30 cellular contexts compared by ENCODE assay signal in the genomic region with DNA sequence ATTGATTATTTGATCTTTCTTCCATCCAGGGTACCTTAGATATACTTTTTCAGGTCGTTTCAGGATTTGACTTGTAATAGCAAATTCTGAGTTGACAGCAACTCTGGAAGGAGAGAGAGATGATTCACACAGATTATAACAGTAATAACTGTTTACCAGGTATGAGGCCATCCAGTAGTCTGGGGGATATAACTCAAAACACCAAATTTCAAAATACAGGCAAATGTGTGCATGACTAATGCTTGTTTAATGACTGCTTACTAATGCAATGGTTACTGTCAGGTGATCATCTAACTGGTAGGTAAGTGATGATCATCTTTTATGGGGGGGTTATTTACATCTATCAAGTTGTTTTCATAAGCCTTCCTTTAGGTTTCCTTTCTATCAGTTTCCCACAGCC.
DNase-seq lines count a peak whose midpoint lies in the region; ATAC-seq and TF ChIP-seq lines count a peak whose summit lies in the region.
"Had no signal": no experiment of that assay in that cellular context is flagged by ENCODE, and none has a peak within 500 bp of the region (broad histone marks: within the 10 kb centered on the region; RNA-seq: fewer than 3 reads in every experiment).

No MANE protein-coding gene starts in this region.

- peaks cover 41 to 67% of the 10 kb centered on the region in 2 donors for H3K4me1 Mint-ChIP-seq in stimulated activated naive B cell treated with anti-CD40 and anti-IgM and Interleukin-4, amounts not matched to agents 10 μg/mL and 1 μg/mL and 100 μg/mL, for 72 hours
- H3K4me1 Mint-ChIP-seq: activated naive CD4-positive, alpha-beta T cell treated with anti-CD3 and anti-CD28 coated beads, Interleukin-2, amount 10 ng/mL, durations not matched to agents 7 days and 5 days; central memory CD8-positive, alpha-beta T cell had no signal

- POLR2A ChIA-PET in OCI-LY7 (lab: Charles Lee), result no interaction called here

- no peak overlapping the region for H3K4me3 Mint-ChIP-seq in stimulated activated naive B cell treated with anti-CD40 and anti-IgM and Interleukin-4, amounts not matched to agents 10 μg/mL and 1 μg/mL and 100 μg/mL, for 72 hours
- H3K4me3 Mint-ChIP-seq: activated naive CD4-positive, alpha-beta T cell treated with anti-CD3 and anti-CD28 coated beads, Interleukin-2, amount 10 ng/mL, durations not matched to agents 7 days and 5 days; activated T-cell treated with anti-CD3 and anti-CD28 coated beads, Interleukin-2, amount 50 U/mL, for 72 hours; central memory CD8-positive, alpha-beta T cell; T-helper 1 cell treated with Interleukin-12 subunit alpha and Interleukin-12 subunit beta and Interleukin-4 antibody, amounts not matched to agents 30 μg/mL and 1 μg/mL, for 36 hours had no signal

- no peaks in the 10 kb centered on the region for H4K20me1 ChIP-seq in OCI-LY7 (ENCODE audit: insufficient read depth, low read length)

- no peak for ATAC-seq in stimulated activated naive B cell treated with anti-CD40 and anti-IgM and Interleukin-4, amounts not matched to agents 10 μg/mL and 1 μg/mL and 100 μg/mL, for 72 hours (replicated peaks)
- ATAC-seq in HG02884 (IDR thresholded peaks at IDR 0.05; ENCODE audit: unreplicated experiment) (no peak), HG02840 (IDR thresholded peaks at IDR 0.05; ENCODE audit: low FRiP score, unreplicated experiment) (no peak)
- ATAC-seq: activated T-cell treated with anti-CD3 and anti-CD28 coated beads, Interleukin-2, amount 50 U/mL, for 72 hours had no signal

- H3K36me3 ChIP-seq in OCI-LY7 (ENCODE audit: insufficient read depth, low read length), result peaks cover 3% of the 10 kb centered on the region; the same call in 1 of the 2 replicates
- H3K36me3 ChIP-seq: upper lobe of left lung had no signal

- intact Hi-C loops in OCI-LY7 (cut with micrococcal nuclease; ENCODE audit: unreplicated experiment), result loop anchor here (5.0 to 10.0 kb wide), 2 partner anchors 410 to 483 kb away; a partner anchor contains a TSS

- H3K27ac Mint-ChIP-seq in stimulated activated naive B cell treated with anti-CD40 and anti-IgM and Interleukin-4, amounts not matched to agents 10 μg/mL and 1 μg/mL and 100 μg/mL, for 72 hours, result peak overlapping the region; percentile 75
- H3K27ac Mint-ChIP-seq: activated naive CD4-positive, alpha-beta T cell treated with anti-CD3 and anti-CD28 coated beads, Interleukin-2, amount 10 ng/mL, durations not matched to agents 7 days and 5 days; activated T-cell treated with anti-CD3 and anti-CD28 coated beads, Interleukin-2, amount 50 U/mL, for 72 hours; T-helper 1 cell treated with Interleukin-12 subunit alpha and Interleukin-12 subunit beta and Interleukin-4 antibody, amounts not matched to agents 30 μg/mL and 1 μg/mL, for 36 hours had no signal

- H3K9me3 Mint-ChIP-seq in stimulated activated naive B cell treated with anti-CD40 and anti-IgM and Interleukin-4, amounts not matched to agents 10 μg/mL and 1 μg/mL and 100 μg/mL, for 72 hours, result peaks cover 21 to 32% of the 10 kb centered on the region in 2 donors

- peak overlapping the region; percentile 75; the same call in 1 of the 2 replicates for H2AFZ ChIP-seq in OCI-LY7 (ENCODE audit: low read length)

- DNase-seq in NOMO-1 treated with DMSO at 0.1 percent for 48 hours (lab: John Stamatoyannopoulos, UW; ENCODE audit: unreplicated experiment), result peak; percentile 39
- DNase-seq in NOMO-1 treated with dmso at 0.1 percent for 144 hours (lab: John Stamatoyannopoulos, UW; ENCODE audit: unreplicated experiment), result no peak
- no peak for DNase-seq in OCI-LY7 (ENCODE audit: low spot score)
- peak; percentile 13 for DNase-seq in fibroblast of pulmonary artery (ENCODE audit: low read depth)
- DNase-seq in stimulated activated naive B cell treated with anti-CD40 and anti-IgM and Interleukin-4, amounts not matched to agents 10 μg/mL and 1 μg/mL and 100 μg/mL, for 72 hours, result no peak
- no peak for DNase-seq in activated T-cell treated with anti-CD3 and anti-CD28 coated beads, Interleukin-2, amount 50 U/mL, for 1 hour
- DNase-seq: 8988T; activated CD4-positive, alpha-beta T cell treated with anti-CD3 and anti-CD28 coated beads for 4 hours; activated CD8-positive, alpha-beta memory T cell treated with anti-CD3 and anti-CD28 coated beads for 24 hours; activated naive CD4-positive, alpha-beta T cell treated with anti-CD3 and anti-CD28 coated beads, Interleukin-2, amount 10 ng/mL, durations not matched to agents 7 days and 5 days; activated T-cell treated with anti-CD3 and anti-CD28 coated beads, Interleukin-2, amount 50 U/mL, for 72 hours; anterior cingulate cortex; DMS53; GDM1; GOT3; head of caudate nucleus; mesendoderm; MV-4-11; NCI-H2171; NCI-H524 treated with DMSO at 0.1 percent for 48 hours; occipital lobe; RPMI8226; substantia nigra; upper lobe of left lung had no signal

- peaks cover 14 to 26% of the 10 kb centered on the region in 2 donors for H3K36me3 Mint-ChIP-seq in stimulated activated naive B cell treated with anti-CD40 and anti-IgM and Interleukin-4, amounts not matched to agents 10 μg/mL and 1 μg/mL and 100 μg/mL, for 72 hours
- H3K36me3 Mint-ChIP-seq: activated naive CD4-positive, alpha-beta T cell treated with anti-CD3 and anti-CD28 coated beads, Interleukin-2, amount 10 ng/mL, durations not matched to agents 7 days and 5 days had no signal

- TF ChIP-seq CTCF in OCI-LY7 (conservative IDR thresholded peaks at IDR 0.05; ENCODE audit: low read length) (no peak), fibroblast of pulmonary artery (IDR thresholded peaks at IDR 0.05; ENCODE audit: low read length, missing control alignments) (no peak)

- no peaks in the 10 kb centered on the region for H3K79me2 ChIP-seq in OCI-LY7 (ENCODE audit: insufficient read depth, low read depth, low read length)

- peak overlapping the region; percentile 84; the same call in 1 of the 2 replicates for H3K4me2 ChIP-seq in OCI-LY7 (ENCODE audit: low read length)

- peak overlapping the region; percentile 99 for H3K27ac ChIP-seq in OCI-LY7 (ENCODE audit: low read depth, low read length, poor library complexity, severe bottlenecking)
- H3K27ac ChIP-seq: SK-N-MC had no signal

- peaks cover 53% of the 10 kb centered on the region for H3K4me1 ChIP-seq in OCI-LY7 (ENCODE audit: insufficient read depth, low read length, poor library complexity, severe bottlenecking)
- H3K4me1 ChIP-seq: upper lobe of left lung had no signal

- peaks cover 52% of the 10 kb centered on the region; the same call in 1 of the 2 replicates for H3K9me3 ChIP-seq in OCI-LY7 (ENCODE audit: low read length)

- H3K27me3 Mint-ChIP-seq in stimulated activated naive B cell treated with anti-CD40 and anti-IgM and Interleukin-4, amounts not matched to agents 10 μg/mL and 1 μg/mL and 100 μg/mL, for 72 hours, result no peaks in the 10 kb centered on the region
- H3K27me3 Mint-ChIP-seq: activated naive CD4-positive, alpha-beta T cell treated with anti-CD3 and anti-CD28 coated beads, Interleukin-2, amount 10 ng/mL, durations not matched to agents 7 days and 5 days; central memory CD8-positive, alpha-beta T cell had no signal

- BruUV-seq in OCI-LY7 (replicated peaks; lab: Mats Ljungman, UMichigan), result no TSS peak

- H3K9me2 ChIP-seq in OCI-LY7 (ENCODE audit: insufficient read depth, low read length), result no peaks in the 10 kb centered on the region

- CTCF ChIA-PET in OCI-LY7 (lab: Charles Lee; ENCODE audit: unreplicated experiment), result no interaction called here

- peak overlapping the region; percentile 61 for H3K4me3 ChIP-seq in OCI-LY7 (ENCODE audit: low read depth, low read length, poor library complexity, severe bottlenecking)
- no peak overlapping the region for H3K4me3 ChIP-seq in fibroblast of pulmonary artery (replicated peaks; ENCODE audit: low read depth, low read length)
- H3K4me3 ChIP-seq: SK-N-MC, skin epidermis, upper lobe of left lung had no signal

Comparison
In these comparisons a context has a peak if more than half of its experiments do, and no peak if none do; other contexts are left out.
1. DNase-seq: peak in NOMO-1 treated with DMSO at 0.1 percent for 48 hours (single experiment) and fibroblast of pulmonary artery (single experiment); none in NOMO-1 treated with dmso at 0.1 percent for 144 hours (single experiment), OCI-LY7 (single experiment), stimulated activated naive B cell treated with anti-CD40 and anti-IgM and Interleukin-4, amounts not matched to agents 10 μg/mL and 1 μg/mL and 100 μg/mL, for 72 hours (single experiment) and activated T-cell treated with anti-CD3 and anti-CD28 coated beads, Interleukin-2, amount 50 U/mL, for 1 hour (single experiment).